In genomic region chr11:7167976-7168740, GRCh38 we compare ENCODE assay signal across 21 cellular contexts.
DNase-seq lines count a peak whose midpoint lies in the region; ATAC-seq and TF ChIP-seq lines count a peak whose summit lies in the region.
"Had no signal": no experiment of that assay in that cellular context is flagged by ENCODE, and none has a peak within 500 bp of the region (broad histone marks: within the 10 kb centered on the region; RNA-seq: fewer than 3 reads in every experiment).

No MANE protein-coding gene starts in this region.

- H3K4me2 ChIP-seq in GM23338: no peak overlapping the region

- H3K36me3 Mint-ChIP-seq in GM23338 (ENCODE audit: low read depth) (no peaks in the 10 kb centered on the region), neural crest cell (ENCODE audit: low read depth) (no peaks in the 10 kb centered on the region)
- H3K36me3 Mint-ChIP-seq in CD4-positive, alpha-beta T cell (ENCODE audit: low read depth): no peaks in the 10 kb centered on the region
- no peaks in the 10 kb centered on the region for H3K36me3 Mint-ChIP-seq in activated CD4-positive, alpha-beta memory T cell treated with anti-CD3 and anti-CD28 coated beads for 36 hours

- H3K9me2 ChIP-seq in GM23338 (ENCODE audit: insufficient read depth): no peaks in the 10 kb centered on the region

- no peak for DNase-seq in GM23338 (ENCODE audit: low spot score)
- peak; percentile 23 for DNase-seq in NCI-H1105 treated with DMSO at 0.1 percent for 48 hours (lab: John Stamatoyannopoulos, UW)
- peak; percentile 12 for DNase-seq in RKO (ENCODE audit: low spot score)
- DNase-seq in neural crest cell (ENCODE audit: low read depth, low spot score): no peak
- no peak for DNase-seq in iPS-NIHi7 (ENCODE audit: extremely low spot score)
- DNase-seq in iPS-NIHi11 (ENCODE audit: low spot score): no peak
- no peak for DNase-seq in CD4-positive, alpha-beta T cell
- no peak for DNase-seq in activated CD4-positive, alpha-beta memory T cell treated with anti-CD3 and anti-CD28 coated beads for 36 hours
- DNase-seq: activated CD4-positive, alpha-beta T cell treated with anti-CD3 and anti-CD28 coated beads, Interleukin-2, amount 50 U/mL, for 1 hour; activated CD8-positive, alpha-beta memory T cell treated with anti-CD3 and anti-CD28 coated beads, Interleukin-2, amount 50 U/mL, for 48 hours; activated effector memory CD4-positive, alpha-beta T cell treated with Interleukin-2 at 50 U/mL for 16 hours; Caco-2; EL; foreskin melanocyte; hypothalamus; lower lobe of right lung; NCI-H2171; SJCRH30; spleen; stimulated activated CD4-positive, alpha-beta T cell treated with anti-CD3 and anti-CD28 coated beads, Interleukin-4, amount 100 ng/mL, for 24 hours had no signal

- no peaks in the 10 kb centered on the region for H4K20me1 ChIP-seq in GM23338 (replicated peaks; ENCODE audit: insufficient read depth)

- H3K4me1 ChIP-seq in GM23338 (ENCODE audit: insufficient read depth): no peaks in the 10 kb centered on the region
- H3K4me1 ChIP-seq: breast epithelium, Caco-2, lower lobe of right lung, SJCRH30, spleen had no signal

- H3K27ac Mint-ChIP-seq in GM23338 (no peak overlapping the region), neural crest cell (ENCODE audit: unreplicated experiment) (no peak overlapping the region)
- H3K27ac Mint-ChIP-seq in CD4-positive, alpha-beta T cell: no peak overlapping the region
- H3K27ac Mint-ChIP-seq in activated CD4-positive, alpha-beta memory T cell treated with anti-CD3 and anti-CD28 coated beads for 36 hours: no peak overlapping the region

- no peak overlapping the region for H2AFZ ChIP-seq in GM23338

- intact Hi-C loops in CD4-positive, alpha-beta T cell (cut with DNase I, micrococcal nuclease): no loop called here
- intact Hi-C loops in activated CD4-positive, alpha-beta memory T cell treated with anti-CD3 and anti-CD28 coated beads for 36 hours (cut with micrococcal nuclease): no loop called here

- H3K4me1 Mint-ChIP-seq in GM23338: no peaks in the 10 kb centered on the region
- no peaks in the 10 kb centered on the region for H3K4me1 Mint-ChIP-seq in neural crest cell
- H3K4me1 Mint-ChIP-seq in CD4-positive, alpha-beta T cell (ENCODE audit: low read depth): no peaks in the 10 kb centered on the region
- H3K4me1 Mint-ChIP-seq in activated CD4-positive, alpha-beta memory T cell treated with anti-CD3 and anti-CD28 coated beads for 36 hours (ENCODE audit: low read depth): no peaks in the 10 kb centered on the region

- H3K27me3 ChIP-seq in GM23338 (ENCODE audit: insufficient read depth): no peaks in the 10 kb centered on the region
- no peaks in the 10 kb centered on the region for H3K27me3 ChIP-seq in CD4-positive, alpha-beta T cell (ENCODE audit: control insufficient read depth, insufficient read depth, low read length)
- H3K27me3 ChIP-seq: breast epithelium, SJCRH30, spleen had no signal

- peak; percentile 38; the same call in 2 of the 3 replicates for ATAC-seq in GM23338
- ATAC-seq in CD4-positive, alpha-beta T cell (ENCODE audit: poor library complexity): no peak
- ATAC-seq: lower lobe of right lung had no signal

- no peak overlapping the region for H3K4me3 Mint-ChIP-seq in GM23338
- no peak overlapping the region for H3K4me3 Mint-ChIP-seq in neural crest cell
- no peak overlapping the region for H3K4me3 Mint-ChIP-seq in CD4-positive, alpha-beta T cell
- H3K4me3 Mint-ChIP-seq in activated CD4-positive, alpha-beta memory T cell treated with anti-CD3 and anti-CD28 coated beads for 36 hours: no peak overlapping the region

- H3K27ac ChIP-seq in GM23338 (ENCODE audit: low read depth): no peak overlapping the region
- no peak overlapping the region for H3K27ac ChIP-seq in CD4-positive, alpha-beta T cell (ENCODE audit: low read depth, low read length)
- H3K27ac ChIP-seq: breast epithelium, lower lobe of right lung, SJCRH30, spleen had no signal

- TF ChIP-seq CTCF in GM23338 (conservative IDR thresholded peaks at IDR 0.05; ENCODE audit: low read depth in 2 of 2): peak in 1 of 2 experiments; percentile 44; a peak in 2 of 4 replicates
- TF ChIP-seq CTCF in neural crest cell (conservative IDR thresholded peaks at IDR 0.05): peak; percentile 33
- no peak for TF ChIP-seq CTCF in CD4-positive, alpha-beta T cell (IDR thresholded peaks at IDR 0.05)

- CTCF ChIA-PET in CD4-positive, alpha-beta T cell (lab: Charles Lee): no interaction called here
- CTCF ChIA-PET in activated CD4-positive, alpha-beta memory T cell treated with anti-CD3 and anti-CD28 coated beads for 36 hours (lab: Charles Lee): interaction anchor here (1.2 kb wide), 1 partner anchor 25 kb away, joined by 3 read pairs; no protein-coding TSS in a partner anchor

- no peaks in the 10 kb centered on the region for H3F3A ChIP-seq in GM23338 (replicated peaks; ENCODE audit: low read depth)

- H3K9me3 Mint-ChIP-seq in GM23338: no peaks in the 10 kb centered on the region
- H3K9me3 Mint-ChIP-seq in neural crest cell: no peaks in the 10 kb centered on the region
- H3K9me3 Mint-ChIP-seq in CD4-positive, alpha-beta T cell: no peaks in the 10 kb centered on the region
- no peaks in the 10 kb centered on the region for H3K9me3 Mint-ChIP-seq in activated CD4-positive, alpha-beta memory T cell treated with anti-CD3 and anti-CD28 coated beads for 36 hours

- no peaks in the 10 kb centered on the region for H3K36me3 ChIP-seq in GM23338 (ENCODE audit: insufficient read depth)
- H3K36me3 ChIP-seq: breast epithelium, lower lobe of right lung, SJCRH30, spleen had no signal

- H3K27me3 Mint-ChIP-seq in GM23338 (ENCODE audit: insufficient read depth, low read depth, poor library complexity): no peaks in the 10 kb centered on the region
- no peaks in the 10 kb centered on the region for H3K27me3 Mint-ChIP-seq in neural crest cell (ENCODE audit: low read depth)
- H3K27me3 Mint-ChIP-seq in CD4-positive, alpha-beta T cell: no peaks in the 10 kb centered on the region
- H3K27me3 Mint-ChIP-seq in activated CD4-positive, alpha-beta memory T cell treated with anti-CD3 and anti-CD28 coated beads for 36 hours: no peaks in the 10 kb centered on the region

- no peaks in the 10 kb centered on the region for H3K79me2 ChIP-seq in GM23338 (replicated peaks; ENCODE audit: insufficient read depth)

- POLR2A ChIA-PET in CD4-positive, alpha-beta T cell (lab: Charles Lee): no interaction called here
- POLR2A ChIA-PET in activated CD4-positive, alpha-beta memory T cell treated with anti-CD3 and anti-CD28 coated beads for 36 hours (lab: Charles Lee): no interaction called here

- H3K9me3 ChIP-seq in CD4-positive, alpha-beta T cell (ENCODE audit: control insufficient read depth, low read length): no peaks in the 10 kb centered on the region
- H3K9me3 ChIP-seq: breast epithelium, Caco-2, lower lobe of right lung, SJCRH30, spleen had no signal

- H3K4me3 ChIP-seq in GM23338: no peak overlapping the region
- H3K4me3 ChIP-seq: breast epithelium, lower lobe of right lung, SJCRH30, spleen had no signal

TF ChIP-seq in GM23338, 12 proteins besides CTCF, POLR2A, EP300 and RAD21:
- TF ChIP-seq ZNF331 (CRISPR knock-in tag; IDR thresholded peaks at IDR 0.05; ENCODE audit: low read depth) (no peak), JUNB (IDR thresholded peaks at IDR 0.05; ENCODE audit: unreplicated experiment) (no peak), EZH2phosphoT487 (IDR thresholded peaks at IDR 0.05; ENCODE audit: unreplicated experiment) (no peak), NANOG (IDR thresholded peaks at IDR 0.05; ENCODE audit: borderline replicate concordance) (no peak), CREB1 (CRISPR knock-in tag; IDR thresholded peaks at IDR 0.05; ENCODE audit: low read depth) (no peak)
- TF ChIP-seq, protein P1, sequence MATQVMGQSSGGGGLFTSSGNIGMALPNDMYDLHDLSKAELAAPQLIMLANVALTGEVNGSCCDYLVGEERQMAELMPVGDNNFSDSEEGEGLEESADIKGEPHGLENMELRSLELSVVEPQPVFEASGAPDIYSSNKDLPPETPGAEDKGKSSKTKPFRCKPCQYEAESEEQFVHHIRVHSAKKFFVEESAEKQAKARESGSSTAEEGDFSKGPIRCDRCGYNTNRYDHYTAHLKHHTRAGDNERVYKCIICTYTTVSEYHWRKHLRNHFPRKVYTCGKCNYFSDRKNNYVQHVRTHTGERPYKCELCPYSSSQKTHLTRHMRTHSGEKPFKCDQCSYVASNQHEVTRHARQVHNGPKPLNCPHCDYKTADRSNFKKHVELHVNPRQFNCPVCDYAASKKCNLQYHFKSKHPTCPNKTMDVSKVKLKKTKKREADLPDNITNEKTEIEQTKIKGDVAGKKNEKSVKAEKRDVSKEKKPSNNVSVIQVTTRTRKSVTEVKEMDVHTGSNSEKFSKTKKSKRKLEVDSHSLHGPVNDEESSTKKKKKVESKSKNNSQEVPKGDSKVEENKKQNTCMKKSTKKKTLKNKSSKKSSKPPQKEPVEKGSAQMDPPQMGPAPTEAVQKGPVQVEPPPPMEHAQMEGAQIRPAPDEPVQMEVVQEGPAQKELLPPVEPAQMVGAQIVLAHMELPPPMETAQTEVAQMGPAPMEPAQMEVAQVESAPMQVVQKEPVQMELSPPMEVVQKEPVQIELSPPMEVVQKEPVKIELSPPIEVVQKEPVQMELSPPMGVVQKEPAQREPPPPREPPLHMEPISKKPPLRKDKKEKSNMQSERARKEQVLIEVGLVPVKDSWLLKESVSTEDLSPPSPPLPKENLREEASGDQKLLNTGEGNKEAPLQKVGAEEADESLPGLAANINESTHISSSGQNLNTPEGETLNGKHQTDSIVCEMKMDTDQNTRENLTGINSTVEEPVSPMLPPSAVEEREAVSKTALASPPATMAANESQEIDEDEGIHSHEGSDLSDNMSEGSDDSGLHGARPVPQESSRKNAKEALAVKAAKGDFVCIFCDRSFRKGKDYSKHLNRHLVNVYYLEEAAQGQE (IDR thresholded peaks at IDR 0.05; ENCODE audit: unreplicated experiment): no peak

Comparison
In these comparisons a context has a peak if more than half of its experiments do, and no peak if none do; other contexts are left out.
1. DNase-seq: peak in NCI-H1105 treated with DMSO at 0.1 percent for 48 hours (single experiment) and RKO (single experiment); none in GM23338 (single experiment), neural crest cell (single experiment), iPS-NIHi7 (single experiment), iPS-NIHi11 (single experiment), CD4-positive, alpha-beta T cell (0 of 10) and activated CD4-positive, alpha-beta memory T cell treated with anti-CD3 and anti-CD28 coated beads for 36 hours (single experiment).